Comparison of ENCODE assay signal across 17 cellular contexts in genomic region chr12:32000373-32001005, GRCh38.
"Had no signal": no experiment of that assay in that cellular context is flagged by ENCODE, and none has a peak within 500 bp of the region (broad histone marks: within the 10 kb centered on the region; RNA-seq: fewer than 3 reads in every experiment).

No MANE protein-coding gene starts in this region.

- H3K4me1 Mint-ChIP-seq: activated T-helper 17 cell treated with anti-CD3 and anti-CD28 coated beads, Interleukin-2, amount 50 U/mL, for 72 hours; stimulated activated effector memory CD8-positive, alpha-beta T cell treated with anti-CD3 and anti-CD28 coated beads, Interleukin-12 subunit alpha, Interleukin-12 subunit beta, amount 100 ng/mL, for 72 hours had no signal

- H3K4me3 Mint-ChIP-seq: activated T-helper 17 cell treated with anti-CD3 and anti-CD28 coated beads, Interleukin-2, amount 50 U/mL, for 72 hours; dendritic cell treated with granulocyte-macrophage colony-stimulating factor and Interleukin-4, amounts not matched to agents 40 ng/mL and 50 ng/mL, for 4 days; immature natural killer cell; stimulated activated effector memory CD8-positive, alpha-beta T cell treated with anti-CD3 and anti-CD28 coated beads, Interleukin-12 subunit alpha, Interleukin-12 subunit beta, amount 100 ng/mL, for 72 hours; T-cell had no signal

- H3K27ac Mint-ChIP-seq: activated T-helper 17 cell treated with anti-CD3 and anti-CD28 coated beads, Interleukin-2, amount 50 U/mL, for 72 hours; dendritic cell treated with granulocyte-macrophage colony-stimulating factor and Interleukin-4, amounts not matched to agents 40 ng/mL and 50 ng/mL, for 4 days; stimulated activated effector memory CD8-positive, alpha-beta T cell treated with anti-CD3 and anti-CD28 coated beads, Interleukin-12 subunit alpha, Interleukin-12 subunit beta, amount 100 ng/mL, for 72 hours; T-cell had no signal

- H3K27me3 Mint-ChIP-seq: activated T-helper 17 cell treated with anti-CD3 and anti-CD28 coated beads, Interleukin-2, amount 50 U/mL, for 72 hours; dendritic cell treated with granulocyte-macrophage colony-stimulating factor and Interleukin-4, amounts not matched to agents 40 ng/mL and 50 ng/mL, for 4 days; T-cell had no signal

- H3K9me3 Mint-ChIP-seq: activated T-helper 17 cell treated with anti-CD3 and anti-CD28 coated beads, Interleukin-2, amount 50 U/mL, for 72 hours; dendritic cell treated with granulocyte-macrophage colony-stimulating factor and Interleukin-4, amounts not matched to agents 40 ng/mL and 50 ng/mL, for 4 days; immature natural killer cell; stimulated activated effector memory CD8-positive, alpha-beta T cell treated with anti-CD3 and anti-CD28 coated beads, Interleukin-12 subunit alpha, Interleukin-12 subunit beta, amount 100 ng/mL, for 72 hours had no signal

- DNase-seq: activated CD4-positive, alpha-beta T cell treated with anti-CD3 and anti-CD28 coated beads for 1 hour; activated naive CD4-positive, alpha-beta T cell treated with anti-CD3 and anti-CD28 coated beads, Interleukin-2, amount 50 U/mL, for 16 hours; amygdala; effector CD8-positive, alpha-beta T cell; immature natural killer cell; kidney glomerular epithelial cell; left ventricle myocardium superior; pancreas; sigmoid colon; SK-N-SH; stimulated activated CD4-positive, alpha-beta T cell treated with anti-CD3 and anti-CD28 coated beads, Interleukin-4, amount 100 ng/mL, for 24 hours; T-cell; testis; upper lobe of left lung had no signal
